ENCODE assay signal across 20 cellular contexts in the genomic region with DNA sequence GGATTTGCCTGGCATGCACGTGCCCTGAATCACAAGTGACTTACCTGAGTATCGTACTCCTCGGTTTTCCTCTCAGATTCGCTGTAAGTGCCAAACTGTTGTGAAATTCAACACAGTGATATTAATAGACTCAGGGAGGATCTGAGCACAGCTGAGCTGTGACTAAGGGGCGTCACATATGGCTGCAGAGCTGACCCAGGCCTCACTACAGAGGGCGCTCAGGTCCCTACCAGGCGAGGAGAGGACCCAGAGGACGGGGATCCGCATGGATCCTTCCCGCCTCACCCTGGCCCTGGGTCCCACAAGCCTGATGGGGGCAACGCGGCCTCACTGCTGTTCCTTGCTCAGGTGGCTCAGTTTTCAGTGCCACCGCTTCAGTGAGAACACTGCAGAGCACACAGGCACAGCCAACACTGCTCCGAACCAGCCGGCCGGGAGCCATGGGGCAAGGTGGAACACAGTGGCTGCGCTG. TPM values are rescaled to one million over a fixed set of nuclear protein-coding genes. Genes with fewer than 3 reads are reported as not detected.
DNase-seq lines count a peak whose midpoint lies in the region; ATAC-seq, FAIRE-seq and TF ChIP-seq lines count a peak whose summit lies in the region.
"Had no signal": no experiment of that assay in that cellular context is flagged by ENCODE, and none has a peak within 500 bp of the region (broad histone marks: within the 10 kb centered on the region; RNA-seq: fewer than 3 reads in every experiment).

No MANE protein-coding gene starts in this region.

- no peak for FAIRE-seq in kidney (lab: Jason Lieb, UNC)
- FAIRE-seq: frontal cortex had no signal

- H3K27me3 Mint-ChIP-seq in mesothelial cell of epicardium (ENCODE audit: low read depth), result no peaks in the 10 kb centered on the region
- H3K27me3 Mint-ChIP-seq: T-cell had no signal

- no peak overlapping the region for H3K27ac Mint-ChIP-seq in mesothelial cell of epicardium
- H3K27ac Mint-ChIP-seq: T-cell had no signal

- no peaks in the 10 kb centered on the region for H3K4me1 Mint-ChIP-seq in mesothelial cell of epicardium

- TF ChIP-seq CTCF in Panc1 (IDR thresholded peaks at IDR 0.05) (no peak), kidney (IDR thresholded peaks at IDR 0.05; ENCODE audit: borderline replicate concordance, extremely low read depth, insufficient read depth) (no peak), spleen (IDR thresholded peaks at IDR 0.05 in 8 of 11, conservative IDR thresholded peaks at IDR 0.05 in 3 of 11) (no peak), mesothelial cell of epicardium (IDR thresholded peaks at IDR 0.05; ENCODE audit: unreplicated experiment) (no peak)

- H3K9me3 ChIP-seq in Panc1 (ENCODE audit: control insufficient read depth, insufficient read depth, low read depth, low read length) (no peaks in the 10 kb centered on the region), kidney (ENCODE audit: control insufficient read depth in 1 of 2, low read length in 2 of 2) (no peaks in the 10 kb centered on the region), spleen (no peaks in the 10 kb centered on the region)
- H3K9me3 ChIP-seq: thoracic aorta had no signal

- H3K4me3 Mint-ChIP-seq in mesothelial cell of epicardium, result no peak overlapping the region
- H3K4me3 Mint-ChIP-seq: T-cell had no signal

- BruUV-seq in Panc1 (replicated peaks; lab: Mats Ljungman, UMichigan), result no TSS peak

- CTCF ChIA-PET in Panc1 (lab: Charles Lee), result no interaction called here

- peaks cover 5% of the 10 kb centered on the region for H3K4me1 ChIP-seq in Panc1 (ENCODE audit: control insufficient read depth, insufficient read depth, low read length)
- H3K4me1 ChIP-seq in kidney (ENCODE audit: control insufficient read depth in 1 of 2, insufficient read depth in 1 of 2, low read depth in 1 of 2, low read length in 2 of 2), result no peaks in the 10 kb centered on the region
- peaks cover 0 to 4% (median 0%) of the 10 kb centered on the region in 6 donors for H3K4me1 ChIP-seq in spleen

- TF ChIP-seq POLR2A in spleen (IDR thresholded peaks at IDR 0.05), result no peak

- peaks cover 23% of the 10 kb centered on the region for H3K9me3 Mint-ChIP-seq in mesothelial cell of epicardium
- H3K9me3 Mint-ChIP-seq: T-cell had no signal

- H3K36me3 ChIP-seq in Panc1 (ENCODE audit: control insufficient read depth, insufficient read depth, low read length) (peaks cover 5% of the 10 kb centered on the region; the same call in 1 of the 2 replicates), kidney (ENCODE audit: control insufficient read depth in 1 of 2, insufficient read depth in 2 of 2, low read length in 2 of 2) (peaks cover 27 to 47% of the 10 kb centered on the region in 2 donors), spleen (peaks cover 0 to 91% (median 67%) of the 10 kb centered on the region in 6 donors)

- POLR2A ChIA-PET in Panc1 (lab: Charles Lee), result no interaction called here

- no peaks in the 10 kb centered on the region for H3K27me3 ChIP-seq in Panc1 (ENCODE audit: control insufficient read depth, insufficient read depth, low read length)
- no peaks in the 10 kb centered on the region for H3K27me3 ChIP-seq in spleen (replicated peaks in 1 of 7)

- ATAC-seq in Panc1, result peak; percentile 56; the same call in 1 of the 2 replicates
- no peak for ATAC-seq in activated CD4-positive, CD25-positive, alpha-beta regulatory T cell treated with anti-CD3 and anti-CD28 coated beads, Interleukin-2, amount 50 U/mL, for 24 hours
- ATAC-seq: T-cell had no signal

- no peak overlapping the region; the same call in 1 of the 2 replicates for H3K27ac ChIP-seq in Panc1 (ENCODE audit: low read length)
- H3K27ac ChIP-seq in kidney (ENCODE audit: low read depth in 2 of 2, low read length in 2 of 2), result no peak overlapping the region
- H3K27ac ChIP-seq in spleen, result no peak overlapping the region
- H3K27ac ChIP-seq: C4-2B, thoracic aorta had no signal

- H3K4me3 ChIP-seq in Panc1 (ENCODE audit: low read depth in 2 of 2, low read length in 2 of 2) (no peak overlapping the region), kidney (ENCODE audit: low read length in 2 of 2) (no peak overlapping the region), spleen (no peak overlapping the region)
- H3K4me3 ChIP-seq: thoracic aorta had no signal

- peaks cover 54% of the 10 kb centered on the region for H3K36me3 Mint-ChIP-seq in mesothelial cell of epicardium

- intact Hi-C loops in Panc1 (cut with micrococcal nuclease; ENCODE audit: unreplicated experiment) (no loop called here), kidney (cut with DNase I) (no loop called here), spleen (cut with DNase I; ENCODE audit: low total_unique reads) (no loop called here)

- DNase-seq in NCI-H1694 (lab: John Stamatoyannopoulos, UW) (peak; percentile 6), NCI-H1694 treated with DMSO at 0.1 percent for 48 hours (lab: John Stamatoyannopoulos, UW) (no peak), Panc1 (ENCODE audit: low read depth, low spot score) (no peak), kidney (peak; percentile 58), spleen (peak; percentile 51), mesothelial cell of epicardium (ENCODE audit: low spot score in 2 of 2, unreplicated experiment in 2 of 2) (no peak)
- no peak for DNase-seq in effector CD8-positive, alpha-beta T cell (lab: John Stamatoyannopoulos, UW)
- DNase-seq: activated gamma-delta T cell; DMS79; mesendoderm; NCI-H1105; NCI-H2171 treated with DMSO at 0.1 percent for 48 hours; RPMI8226; stimulated activated CD4-positive, alpha-beta T cell treated with anti-CD3 and anti-CD28 coated beads, Interleukin-4, amount 100 ng/mL, for 24 hours; stimulated activated CD8-positive, alpha-beta memory T cell treated with anti-CD3 and anti-CD28 coated beads, Interleukin-4, amount 100 ng/mL, for 48 hours had no signal

- no peak overlapping the region for H3K9ac ChIP-seq in kidney (ENCODE audit: low read length in 2 of 2)

- in situ Hi-C loops in Panc1 (cut with HindIII; ENCODE audit: low pct_unique_long_range_greater_than_20kb, low sequenced_read_pairs), result no loop called here

- WGBS in spleen, 5 donors, result 93 to 96% (median 94%) methylated on average over 15 to 17 of the region's 17 CpGs

RNA-seq across cellular contexts. Expression of a gene that starts 20.1 kb away (rescaled TPM):
- total RNA-seq in Panc1 (2021; ENCODE audit: unreplicated experiment) (188 TPM), kidney (96.6 TPM), spleen (100 to 1,000 TPM in 3 of 7 donors, 10 to 100 TPM in 4; 87.2 to 118 (median 99.9) TPM), mesothelial cell of epicardium (79.3 to 83.9 TPM (median 83.7 TPM) in 3 replicates)
- 187 TPM for polyA plus RNA-seq in Panc1 (2012; ENCODE audit: insufficient read length)
- polyA plus RNA-seq in kidney (ENCODE audit: insufficient read depth, low read depth, low replicate concordance) (135 TPM), spleen (10 to 100 TPM; 39.7 to 55.6 (median 45.1) TPM)

RNA-seq across cellular contexts. Expression of a gene that starts 29.9 kb away (rescaled TPM):
- total RNA-seq in Panc1 (2021; ENCODE audit: unreplicated experiment) (8.9 TPM), kidney (0.91 TPM), spleen (1 to 10 TPM in 2 of 7 donors, under 1 TPM in 3, not detected in 2; 0.16 to 5.3 (median 0.43) TPM), mesothelial cell of epicardium (0.16 to 0.33 TPM (median 0.20 TPM) in 3 replicates)
- polyA plus RNA-seq in Panc1 (2012; ENCODE audit: insufficient read length), result 3.7 TPM
- polyA plus RNA-seq in kidney (ENCODE audit: insufficient read depth, low read depth, low replicate concordance) (not detected), spleen (under 1 TPM; 0.09 to 0.53 (median 0.19) TPM)
- total RNA-seq: frontal cortex, thoracic aorta had no signal

Comparison
In these comparisons a context has a peak if more than half of its experiments do, and no peak if none do; other contexts are left out.
1. DNase-seq: peak in NCI-H1694 (single experiment), kidney (single experiment) and spleen (single experiment); none in NCI-H1694 treated with DMSO at 0.1 percent for 48 hours (single experiment), Panc1 (single experiment), mesothelial cell of epicardium (0 of 2) and effector CD8-positive, alpha-beta T cell (single experiment).